ENCODE assay signal across 12 cellular contexts in genomic region chr4:1522606-1523005, GRCh38.
DNase-seq lines count a peak whose midpoint lies in the region; ATAC-seq and TF ChIP-seq lines count a peak whose summit lies in the region.
"Had no signal": no experiment of that assay in that cellular context is flagged by ENCODE, and none has a peak within 500 bp of the region (broad histone marks: within the 10 kb centered on the region; RNA-seq: fewer than 3 reads in every experiment).

No MANE protein-coding gene starts in this region.

- no peak overlapping the region for H2BK120ac ChIP-seq in neuronal stem cell (ENCODE audit: low read depth, low read length)

- intact Hi-C loops in Right ventricle myocardium superior (cut with DNase I) = loop anchor here (10.0 kb wide), 1 partner anchor 388 kb away; no protein-coding TSS in a partner anchor

- peak overlapping the region; percentile 99 for H2AK5ac ChIP-seq in neuronal stem cell (ENCODE audit: low read depth, low read length)

- H3K4me1 ChIP-seq in right atrium auricular region (peaks cover 0 to 9% of the 10 kb centered on the region in 2 donors), neuronal stem cell (ENCODE audit: control insufficient read depth in 2 of 2, insufficient read depth in 1 of 2, low read depth in 1 of 2, low read length in 2 of 2) (peaks cover 0 to 5% of the 10 kb centered on the region in 2 donors)
- H3K4me1 ChIP-seq: BLaER1 had no signal

- peak overlapping the region; percentile 94 for H2BK12ac ChIP-seq in neuronal stem cell (ENCODE audit: low read length)

- no peak overlapping the region for H4K91ac ChIP-seq in neuronal stem cell (ENCODE audit: low read depth, low read length, poor library complexity)

- peak overlapping the region; percentile 89 for H3K23ac ChIP-seq in neuronal stem cell (ENCODE audit: low read depth, low read length, poor library complexity)

- peaks cover 3% of the 10 kb centered on the region for H3K79me1 ChIP-seq in neuronal stem cell (ENCODE audit: low read depth, low read length)

- H3K4ac ChIP-seq in neuronal stem cell (ENCODE audit: low read length) = peak overlapping the region; percentile 37

- peak overlapping the region; percentile 44 for H3K9ac ChIP-seq in neuronal stem cell (ENCODE audit: low read depth, low read length, poor library complexity)
- H3K9ac ChIP-seq: BLaER1 had no signal

- peaks cover 0 to 8% of the 10 kb centered on the region in 2 donors for H3K9me3 ChIP-seq in right atrium auricular region
- H3K9me3 ChIP-seq in neuronal stem cell (replicated peaks in 1 of 2; ENCODE audit: control insufficient read depth in 2 of 2, insufficient read depth in 1 of 2, low read depth in 1 of 2, low read length in 2 of 2) = peaks cover 2 to 4% of the 10 kb centered on the region in 2 donors
- H3K9me3 ChIP-seq: BLaER1 had no signal

- H3K4me3 ChIP-seq in right atrium auricular region (no peak overlapping the region), neuronal stem cell (ENCODE audit: low read length in 2 of 2) (no peak overlapping the region)
- H3K4me3 ChIP-seq: BLaER1 had no signal

- no peak overlapping the region for H4K8ac ChIP-seq in neuronal stem cell (ENCODE audit: low read depth, low read length)

- H2BK15ac ChIP-seq in neuronal stem cell (ENCODE audit: low read length) = peak overlapping the region; percentile 100

- DNase-seq in Right ventricle myocardium superior (peak; percentile 32), right atrium auricular region (ENCODE audit: low spot score) (no peak), neuronal stem cell (ENCODE audit: low spot score) (no peak), DMS 273 treated with DMSO at 0.1 percent for 48 hours (lab: John Stamatoyannopoulos, UW) (no peak), iPS-NIHi11 (ENCODE audit: low spot score) (no peak), OCI-M2 (lab: John Stamatoyannopoulos, UW; ENCODE audit: unreplicated experiment) (no peak)
- DNase-seq: 8988T, AML-193, IMR-90 had no signal

- no peak overlapping the region for H3K14ac ChIP-seq in neuronal stem cell (ENCODE audit: low read length)

- ATAC-seq in Right ventricle myocardium superior (ENCODE audit: poor library complexity) (no peak), esophagus mucosa (peak; percentile 28)
- ATAC-seq: HCT116 had no signal

- H2BK5ac ChIP-seq in neuronal stem cell (ENCODE audit: low read length) = peak overlapping the region; percentile 35

- WGBS in neuronal stem cell (ENCODE audit: extremely low coverage in 2 of 2, insufficient read length in 2 of 2, insufficient replicate concordance in 1 of 2), 2 donors = no CpG with 5 or more reads among the region's 6 CpGs

- H3K27me3 ChIP-seq in right atrium auricular region (no peaks in the 10 kb centered on the region), neuronal stem cell (ENCODE audit: control insufficient read depth in 3 of 3, insufficient read depth in 3 of 3, low read depth in 1 of 3, low read length in 3 of 3) (peaks cover 0 to 52% (median 0%) of the 10 kb centered on the region in 3 experiments)

- H3K27ac ChIP-seq in right atrium auricular region (no peak overlapping the region), neuronal stem cell (replicated peaks; ENCODE audit: low read length) (no peak overlapping the region)
- H3K27ac ChIP-seq: BLaER1 had no signal

- H3K4me2 ChIP-seq in neuronal stem cell (ENCODE audit: insufficient read depth, low read length, poor library complexity, severe bottlenecking) = no peak overlapping the region
- H3K4me2 ChIP-seq: BLaER1 had no signal

- H3K18ac ChIP-seq in neuronal stem cell (ENCODE audit: low read length) = peak overlapping the region; percentile 92

- no peak overlapping the region for H2AFZ ChIP-seq in neuronal stem cell (ENCODE audit: low read length)

- H3K36me3 ChIP-seq in right atrium auricular region = no peaks in the 10 kb centered on the region
- H3K36me3 ChIP-seq in neuronal stem cell (replicated peaks in 1 of 2; ENCODE audit: control insufficient read depth in 2 of 2, insufficient read depth in 2 of 2, low read length in 2 of 2) = no peaks in the 10 kb centered on the region
- H3K36me3 ChIP-seq: BLaER1 had no signal

- TF ChIP-seq CTCF in right atrium auricular region (IDR thresholded peaks at IDR 0.05) = no peak
